10 cellular contexts compared by ENCODE assay signal in the genomic region with DNA sequence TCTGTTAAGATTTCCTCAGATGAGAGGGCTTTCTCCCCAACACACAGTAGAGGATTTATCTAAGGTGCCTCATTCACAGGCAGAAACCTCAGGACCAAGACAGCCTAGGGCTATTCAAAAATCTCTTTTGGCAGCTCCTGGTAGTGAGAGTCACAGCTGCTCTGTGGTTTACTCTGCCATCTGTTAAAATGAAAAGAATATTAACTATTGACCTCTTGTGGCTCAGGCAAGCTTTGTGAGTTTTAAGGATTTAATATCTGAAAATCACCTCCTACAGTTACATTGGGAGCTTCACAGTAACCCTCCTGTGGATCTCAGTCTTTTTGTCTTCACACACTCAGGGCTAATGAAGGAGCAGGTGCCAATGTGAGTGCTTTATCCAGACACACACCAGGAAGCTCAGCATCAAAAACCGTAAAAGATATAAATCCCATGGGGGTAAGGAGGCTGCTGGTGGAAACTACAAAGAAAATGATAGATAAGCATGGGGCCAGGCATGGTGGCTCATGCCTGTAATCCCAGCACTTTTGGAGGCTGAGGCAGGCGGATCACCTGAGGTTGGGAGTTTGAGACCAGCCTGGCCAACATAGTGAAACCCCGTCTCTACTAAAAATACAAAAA. TPM values are rescaled to one million over a fixed set of nuclear protein-coding genes. Genes with fewer than 3 reads are reported as not detected.
A peak's percentile ranks its signal among the peaks of the same experiment; 100 is the strongest.
DNase-seq lines count a peak whose midpoint lies in the region; ATAC-seq and TF ChIP-seq lines count a peak whose summit lies in the region.
"Had no signal": no experiment of that assay in that cellular context is flagged by ENCODE, and none has a peak within 500 bp of the region (broad histone marks: within the 10 kb centered on the region; RNA-seq: fewer than 3 reads in every experiment).

No MANE protein-coding gene starts in this region.

- BruUV-seq in OCI-LY7 (replicated peaks; lab: Mats Ljungman, UMichigan) = no TSS peak

- H3K9me3 ChIP-seq in OCI-LY7 (ENCODE audit: low read length) (no peaks in the 10 kb centered on the region), left lung (no peaks in the 10 kb centered on the region)

- no peaks in the 10 kb centered on the region for H3K79me2 ChIP-seq in OCI-LY7 (ENCODE audit: insufficient read depth, low read depth, low read length)

- H3K4me2 ChIP-seq in OCI-LY7 (ENCODE audit: low read length) = peak overlapping the region; percentile 45

- H2AFZ ChIP-seq in OCI-LY7 (ENCODE audit: low read length) = peak overlapping the region; percentile 6; the same call in 1 of the 2 replicates

- peaks cover 0 to 5% of the 10 kb centered on the region in 2 donors for H3K27me3 ChIP-seq in left lung
- H3K27me3 ChIP-seq: foreskin keratinocyte had no signal

- POLR2A ChIA-PET in OCI-LY7 (lab: Charles Lee) = interaction anchor here (0.6 to 13.3 kb wide), 29 partner anchors 9 to 263 kb away, joined by 3 to 250 read pairs (median 4); a partner anchor contains a TSS
- POLR2A ChIA-PET in activated CD4-positive, alpha-beta T cell treated with anti-CD3 and anti-CD28 coated beads for 36 hours (lab: Charles Lee) = no interaction called here

- no peaks in the 10 kb centered on the region for H3K9me2 ChIP-seq in OCI-LY7 (ENCODE audit: insufficient read depth, low read length)

- H3K36me3 Mint-ChIP-seq in activated CD4-positive, alpha-beta T cell treated with anti-CD3 and anti-CD28 coated beads for 36 hours (ENCODE audit: low read depth) = no peaks in the 10 kb centered on the region

- H3K4me3 Mint-ChIP-seq in activated CD4-positive, alpha-beta T cell treated with anti-CD3 and anti-CD28 coated beads for 36 hours = no peak overlapping the region
- H3K4me3 Mint-ChIP-seq: T-helper 1 cell treated with Interleukin-12 subunit alpha and Interleukin-12 subunit beta and Interleukin-4 antibody, amounts not matched to agents 30 μg/mL and 1 μg/mL, for 36 hours had no signal

- H3K36me3 ChIP-seq in OCI-LY7 (ENCODE audit: insufficient read depth, low read length) = no peaks in the 10 kb centered on the region
- H3K36me3 ChIP-seq in left lung = no peaks in the 10 kb centered on the region

- CTCF ChIA-PET in OCI-LY7 (lab: Charles Lee; ENCODE audit: unreplicated experiment) = interaction anchor here (0.5 to 1.6 kb wide), 6 partner anchors 10 to 53 kb away, joined by 3 to 6 read pairs (median 3); no protein-coding TSS in a partner anchor
- CTCF ChIA-PET in activated CD4-positive, alpha-beta T cell treated with anti-CD3 and anti-CD28 coated beads for 36 hours (lab: Charles Lee) = interaction anchor here (0.9 kb wide), 1 partner anchor 252 kb away, joined by 3 read pairs; no protein-coding TSS in a partner anchor

- H3K27ac Mint-ChIP-seq in activated CD4-positive, alpha-beta T cell treated with anti-CD3 and anti-CD28 coated beads for 36 hours = no peak overlapping the region
- H3K27ac Mint-ChIP-seq: T-helper 1 cell treated with Interleukin-12 subunit alpha and Interleukin-12 subunit beta and Interleukin-4 antibody, amounts not matched to agents 30 μg/mL and 1 μg/mL, for 36 hours had no signal

- DNase-seq in OCI-LY7 (ENCODE audit: low spot score) (peak; percentile 89), GM10266 (ENCODE audit: extremely low spot score) (no peak), left lung (no peak), substantia nigra (lab: John Stamatoyannopoulos, UW) (no peak)
- DNase-seq in activated CD4-positive, alpha-beta T cell treated with anti-CD3 and anti-CD28 coated beads for 36 hours = no peak
- DNase-seq: foreskin keratinocyte had no signal

- no peaks in the 10 kb centered on the region for H3K4me1 Mint-ChIP-seq in activated CD4-positive, alpha-beta T cell treated with anti-CD3 and anti-CD28 coated beads for 36 hours

- ATAC-seq in GM18520 (IDR thresholded peaks at IDR 0.05; ENCODE audit: unreplicated experiment) = peak; percentile 89
- ATAC-seq in HG02610 (IDR thresholded peaks at IDR 0.05; ENCODE audit: unreplicated experiment) = peak; percentile 90
- ATAC-seq in HG03571 (IDR thresholded peaks at IDR 0.05; ENCODE audit: unreplicated experiment) = peak; percentile 93
- no peak for ATAC-seq in left lung
- ATAC-seq in activated CD4-positive, alpha-beta T cell treated with anti-CD3 and anti-CD28 coated beads for 36 hours = no peak
- ATAC-seq: foreskin keratinocyte had no signal

- no peaks in the 10 kb centered on the region for H4K20me1 ChIP-seq in OCI-LY7 (ENCODE audit: insufficient read depth, low read length)

- H3K4me3 ChIP-seq in OCI-LY7 (ENCODE audit: low read depth, low read length, poor library complexity, severe bottlenecking) = peak overlapping the region; percentile 11
- no peak overlapping the region for H3K4me3 ChIP-seq in left lung

- H3K4me1 ChIP-seq in OCI-LY7 (ENCODE audit: insufficient read depth, low read length, poor library complexity, severe bottlenecking) (peaks cover 72% of the 10 kb centered on the region), left lung (no peaks in the 10 kb centered on the region)
- H3K4me1 ChIP-seq: foreskin keratinocyte had no signal

- H3K9me3 Mint-ChIP-seq in activated CD4-positive, alpha-beta T cell treated with anti-CD3 and anti-CD28 coated beads for 36 hours (ENCODE audit: low read depth) = no peaks in the 10 kb centered on the region

- H3K27me3 Mint-ChIP-seq in activated CD4-positive, alpha-beta T cell treated with anti-CD3 and anti-CD28 coated beads for 36 hours = no peaks in the 10 kb centered on the region

- intact Hi-C loops in OCI-LY7 (cut with micrococcal nuclease; ENCODE audit: unreplicated experiment) = loop anchor here (1.0 to 10.0 kb wide), 4 partner anchors 43 to 625 kb away; no protein-coding TSS in a partner anchor
- intact Hi-C loops in left lung (cut with DNase I) = no loop called here
- intact Hi-C loops in activated CD4-positive, alpha-beta T cell treated with anti-CD3 and anti-CD28 coated beads for 36 hours (cut with DNase I, micrococcal nuclease) = no loop called here

- TF ChIP-seq CTCF in OCI-LY7 (conservative IDR thresholded peaks at IDR 0.05; ENCODE audit: low read length) = peak; percentile 47
- no peak for TF ChIP-seq CTCF in GM10266 (IDR thresholded peaks at IDR 0.05; ENCODE audit: control insufficient read depth, insufficient read depth, low read depth, missing control alignments)
- TF ChIP-seq CTCF in left lung (IDR thresholded peaks at IDR 0.05) = no peak

- H3K27ac ChIP-seq in OCI-LY7 (ENCODE audit: low read depth, low read length, poor library complexity, severe bottlenecking) = peak overlapping the region; percentile 98
- no peak overlapping the region for H3K27ac ChIP-seq in left lung
- H3K27ac ChIP-seq in substantia nigra (ENCODE audit: low read depth, low read length, poor library complexity, severe bottlenecking) = no peak overlapping the region
- H3K27ac ChIP-seq: foreskin keratinocyte had no signal

RNA-seq across cellular contexts. Expression of a gene that starts 29.7 kb away (rescaled TPM):
- total RNA-seq in OCI-LY7 (2014; rRNA removed; shearing (Covaris generic)) = 0.15 TPM in 1 of 2 replicates, not detected in the other
- total RNA-seq in OCI-LY7 (2022) (not detected in 2 replicates), left lung (not detected)
- under 1 TPM in 1 of 2 experiments, not detected in 1; 0.11 TPM for total RNA-seq in activated CD4-positive, alpha-beta T cell treated with anti-CD3 and anti-CD28 coated beads for 36 hours
- total RNA-seq: foreskin keratinocyte had no signal

Comparison
In these comparisons a context has a peak if more than half of its experiments do, and no peak if none do; other contexts are left out.
1. ATAC-seq: peak in GM18520 (single experiment), HG02610 (single experiment) and HG03571 (single experiment); none in left lung (single experiment) and activated CD4-positive, alpha-beta T cell treated with anti-CD3 and anti-CD28 coated beads for 36 hours (single experiment).